In genomic region chr3:102163039-102163817, GRCh38 we compare ENCODE assay signal across 11 cellular contexts.
DNase-seq lines count a peak whose midpoint lies in the region; ATAC-seq and TF ChIP-seq lines count a peak whose summit lies in the region.
"Had no signal": no experiment of that assay in that cellular context is flagged by ENCODE, and none has a peak within 500 bp of the region (broad histone marks: within the 10 kb centered on the region; RNA-seq: fewer than 3 reads in every experiment).

No MANE protein-coding gene starts in this region.

- peak; percentile 55 to 87 for ATAC-seq in lower lobe of right lung
- no peak for ATAC-seq in GM21447 (IDR thresholded peaks at IDR 0.05; ENCODE audit: unreplicated experiment)
- ATAC-seq in activated naive CD4-positive, alpha-beta T cell treated with anti-CD3 and anti-CD28 coated beads, Interleukin-2, amount 50 U/mL, for 72 hours: no peak

- H3K9me3 Mint-ChIP-seq in activated naive CD4-positive, alpha-beta T cell treated with anti-CD3 and anti-CD28 coated beads, Interleukin-2, amount 50 U/mL, for 72 hours: peaks cover under 1 to 5% of the 10 kb centered on the region in 2 donors
- H3K9me3 Mint-ChIP-seq: activated CD4-positive, alpha-beta memory T cell treated with anti-CD3 and anti-CD28 coated beads for 36 hours; naive B cell had no signal

- H3K27ac Mint-ChIP-seq in activated naive CD4-positive, alpha-beta T cell treated with anti-CD3 and anti-CD28 coated beads, Interleukin-2, amount 50 U/mL, for 72 hours: no peak overlapping the region

- peaks cover 14% of the 10 kb centered on the region for H3K4me1 ChIP-seq in lower lobe of right lung

- no peaks in the 10 kb centered on the region for H3K36me3 Mint-ChIP-seq in activated naive CD4-positive, alpha-beta T cell treated with anti-CD3 and anti-CD28 coated beads, Interleukin-2, amount 50 U/mL, for 72 hours
- H3K36me3 Mint-ChIP-seq: activated CD4-positive, alpha-beta memory T cell treated with anti-CD3 and anti-CD28 coated beads for 36 hours; naive B cell had no signal

- in situ Hi-C loops in brain microvascular endothelial cell (cut with HindIII; ENCODE audit: low pct_ligation_motif_present, low sequenced_read_pairs): no loop called here

- H3K27ac ChIP-seq in 22Rv1 (peak overlapping the region; percentile 58), brain microvascular endothelial cell (peak overlapping the region; percentile 94), lower lobe of right lung (peak overlapping the region; percentile 39)

- TF ChIP-seq CTCF in 22Rv1 (IDR thresholded peaks at IDR 0.05) (no peak), brain microvascular endothelial cell (IDR thresholded peaks at IDR 0.05; ENCODE audit: low read depth, low read length, missing control alignments) (no peak), lower lobe of right lung (IDR thresholded peaks at IDR 0.05) (no peak)

- peak; percentile 86 for DNase-seq in LHCN-M2 (ENCODE audit: low read depth)
- DNase-seq in brain microvascular endothelial cell: peak; percentile 93
- no peak for DNase-seq in lower lobe of right lung
- DNase-seq in NOMO-1 treated with dmso at 0.1 percent for 144 hours (lab: John Stamatoyannopoulos, UW; ENCODE audit: unreplicated experiment): no peak
- no peak for DNase-seq in activated naive CD4-positive, alpha-beta T cell treated with anti-CD3 and anti-CD28 coated beads, Interleukin-2, amount 50 U/mL, for 72 hours (ENCODE audit: low spot score in 2 of 2)
- DNase-seq in CD1c-positive myeloid dendritic cell (ENCODE audit: extremely low spot score): no peak
- DNase-seq: activated CD4-positive, alpha-beta memory T cell treated with anti-CD3 and anti-CD28 coated beads for 36 hours; GDM1; naive B cell had no signal

- no peaks in the 10 kb centered on the region for H3K9me3 ChIP-seq in lower lobe of right lung

- H3K27me3 ChIP-seq in brain microvascular endothelial cell (replicated peaks): no peaks in the 10 kb centered on the region
- no peaks in the 10 kb centered on the region for H3K27me3 ChIP-seq in lower lobe of right lung (ENCODE audit: low read depth)

- intact Hi-C loops in lower lobe of right lung (cut with DNase I): no loop called here

- H3K4me3 ChIP-seq in brain microvascular endothelial cell (ENCODE audit: low read depth, low read length): no peak overlapping the region
- H3K4me3 ChIP-seq in lower lobe of right lung: no peak overlapping the region

- H3K36me3 ChIP-seq in brain microvascular endothelial cell (replicated peaks): no peaks in the 10 kb centered on the region
- no peaks in the 10 kb centered on the region for H3K36me3 ChIP-seq in lower lobe of right lung

Comparison
In these comparisons a context has a peak if more than half of its experiments do, and no peak if none do; other contexts are left out.
1. H3K27ac ChIP-seq: peak in every context shown above with its lines; median percentile 94 in brain microvascular endothelial cell; 58 in 22Rv1; 39 in lower lobe of right lung.
2. DNase-seq: peak in LHCN-M2 (single experiment) and brain microvascular endothelial cell (single experiment); none in lower lobe of right lung (single experiment), NOMO-1 treated with dmso at 0.1 percent for 144 hours (single experiment), activated naive CD4-positive, alpha-beta T cell treated with anti-CD3 and anti-CD28 coated beads, Interleukin-2, amount 50 U/mL, for 72 hours (0 of 2) and CD1c-positive myeloid dendritic cell (single experiment).
3. ATAC-seq: peak in lower lobe of right lung (2 of 2); none in GM21447 (single experiment) and activated naive CD4-positive, alpha-beta T cell treated with anti-CD3 and anti-CD28 coated beads, Interleukin-2, amount 50 U/mL, for 72 hours (0 of 2).